Comparison of ENCODE assay signal across 18 cellular contexts in genomic region chr15:67010898-67011619, GRCh38. TPM values are rescaled to one million over a fixed set of nuclear protein-coding genes. Genes with fewer than 3 reads are reported as not detected.
A peak's percentile ranks its signal among the peaks of the same experiment; 100 is the strongest.
DNase-seq lines count a peak whose midpoint lies in the region; ATAC-seq and TF ChIP-seq lines count a peak whose summit lies in the region.
"Had no signal": no experiment of that assay in that cellular context is flagged by ENCODE, and none has a peak within 500 bp of the region (broad histone marks: within the 10 kb centered on the region; RNA-seq: fewer than 3 reads in every experiment).

No MANE protein-coding gene starts in this region.

- TF ChIP-seq CTCF in HFFc6 (IDR thresholded peaks at IDR 0.05) (no peak), ovary (IDR thresholded peaks at IDR 0.05) (no peak)

- H3K4me1 Mint-ChIP-seq in HFFc6 (ENCODE audit: low read depth), result peaks cover 13% of the 10 kb centered on the region
- H3K4me1 Mint-ChIP-seq: activated CD4-positive, alpha-beta T cell treated with anti-CD3 and anti-CD28 coated beads for 36 hours had no signal

- no peak for TF ChIP-seq POLR2A in ovary (IDR thresholded peaks at IDR 0.05)

- 42 to 51% (median 50%) methylated on average over 7 of the region's 7 CpGs for WGBS in ovary, 3 donors

- no peak overlapping the region for H3K27ac ChIP-seq in ovary
- H3K27ac ChIP-seq: BLaER1, skin epidermis had no signal

- no peak overlapping the region for H3K4me3 ChIP-seq in ovary
- H3K4me3 ChIP-seq: BLaER1, skin epidermis had no signal

- H3K9me3 ChIP-seq in ovary, result no peaks in the 10 kb centered on the region
- H3K9me3 ChIP-seq: BLaER1 had no signal

- no peaks in the 10 kb centered on the region for H3K9me3 Mint-ChIP-seq in HFFc6
- H3K9me3 Mint-ChIP-seq: activated naive CD4-positive, alpha-beta T cell treated with anti-CD3 and anti-CD28 coated beads, Interleukin-2, amount 10 ng/mL, durations not matched to agents 7 days and 5 days; neural crest cell had no signal

- no peak overlapping the region for H3K27ac Mint-ChIP-seq in HFFc6
- H3K27ac Mint-ChIP-seq: activated CD4-positive, alpha-beta T cell treated with anti-CD3 and anti-CD28 coated beads for 36 hours; activated naive CD4-positive, alpha-beta T cell treated with anti-CD3 and anti-CD28 coated beads, Interleukin-2, amount 10 ng/mL, durations not matched to agents 7 days and 5 days had no signal

- no peaks in the 10 kb centered on the region for H3K27me3 ChIP-seq in ovary
- H3K27me3 ChIP-seq: BLaER1 had no signal

- no peak for TF ChIP-seq EP300 in ovary (IDR thresholded peaks at IDR 0.05)

- no peaks in the 10 kb centered on the region for H3K4me1 ChIP-seq in ovary (ENCODE audit: insufficient read depth)

- intact Hi-C loops in ovary (cut with DNase I), result no loop called here

- H3K36me3 ChIP-seq in ovary, result no peaks in the 10 kb centered on the region
- H3K36me3 ChIP-seq: BLaER1 had no signal

- ATAC-seq in SK-N-SH treated with all-trans-retinoic acid at 6 μM for 48 hours, result peak; percentile 49
- no peak for ATAC-seq in GM19324 (IDR thresholded peaks at IDR 0.05; ENCODE audit: low FRiP score, unreplicated experiment)
- no peak for ATAC-seq in HG03432 (IDR thresholded peaks at IDR 0.05; ENCODE audit: unreplicated experiment)
- ATAC-seq: activated CD4-positive, alpha-beta T cell treated with anti-CD3 and anti-CD28 coated beads for 36 hours; stimulated activated naive CD8-positive, alpha-beta T cell treated with anti-CD3 and anti-CD28 coated beads, Interleukin-15, Interleukin-2, amounts not matched to agents 100 U/mL and 50 U/mL, for 24 hours had no signal

- DNase-seq in HFFc6 (peak; percentile 45), iPS-NIHi7 (ENCODE audit: extremely low spot score) (peak; percentile 57), renal cortical epithelial cell (ENCODE audit: low read depth) (peak; percentile 16), ovary (no peak)
- DNase-seq: activated CD4-positive, alpha-beta T cell treated with anti-CD3 and anti-CD28 coated beads for 36 hours; activated naive CD4-positive, alpha-beta T cell treated with anti-CD3 and anti-CD28 coated beads, Interleukin-2, amount 10 ng/mL, durations not matched to agents 7 days and 5 days; activated T-cell treated with anti-CD3 and anti-CD28 coated beads for 4 hours; DMS 273 treated with DMSO at 0.1 percent for 48 hours; NCI-H748 treated with DMSO at 0.1 percent for 48 hours; RPMI8226; stimulated activated naive CD8-positive, alpha-beta T cell treated with anti-CD3 and anti-CD28 coated beads, Interleukin-15, Interleukin-2, amounts not matched to agents 100 U/mL and 50 U/mL, for 24 hours had no signal

- H3K4me3 Mint-ChIP-seq in HFFc6, result no peak overlapping the region
- H3K4me3 Mint-ChIP-seq: activated CD4-positive, alpha-beta T cell treated with anti-CD3 and anti-CD28 coated beads for 36 hours; activated naive CD4-positive, alpha-beta T cell treated with anti-CD3 and anti-CD28 coated beads, Interleukin-2, amount 10 ng/mL, durations not matched to agents 7 days and 5 days; brain; neural crest cell had no signal

- H3K27me3 Mint-ChIP-seq in HFFc6 (ENCODE audit: insufficient read depth), result peaks cover 15% of the 10 kb centered on the region
- H3K27me3 Mint-ChIP-seq: activated CD4-positive, alpha-beta T cell treated with anti-CD3 and anti-CD28 coated beads for 36 hours had no signal

- H3K36me3 Mint-ChIP-seq in HFFc6 (ENCODE audit: low read depth), result no peaks in the 10 kb centered on the region
- H3K36me3 Mint-ChIP-seq: activated naive CD4-positive, alpha-beta T cell treated with anti-CD3 and anti-CD28 coated beads, Interleukin-2, amount 10 ng/mL, durations not matched to agents 7 days and 5 days; brain had no signal

TF ChIP-seq in SK-N-SH treated with all-trans-retinoic acid at 6 μM for 48 hours, 23 proteins besides CTCF, POLR2A, EP300 and RAD21:
- no peak for TF ChIP-seq POU6F1 (CRISPR knock-in tag; IDR thresholded peaks at IDR 0.05; ENCODE audit: borderline replicate concordance, low read depth)
- TF ChIP-seq SNAI2 (CRISPR knock-in tag; IDR thresholded peaks at IDR 0.05), result no peak
- TF ChIP-seq ARNTL (CRISPR knock-in tag; IDR thresholded peaks at IDR 0.05; ENCODE audit: borderline replicate concordance, low read depth), result no peak
- no peak for TF ChIP-seq ESRRG (CRISPR knock-in tag; IDR thresholded peaks at IDR 0.05)
- TF ChIP-seq BACH2 (CRISPR knock-in tag; IDR thresholded peaks at IDR 0.05; ENCODE audit: borderline replicate concordance), result no peak
- no peak for TF ChIP-seq PATZ1 (CRISPR knock-in tag; IDR thresholded peaks at IDR 0.05; ENCODE audit: borderline replicate concordance)
- TF ChIP-seq CSDC2 (CRISPR knock-in tag; IDR thresholded peaks at IDR 0.05), result no peak
- no peak for TF ChIP-seq ISL1 (CRISPR knock-in tag; IDR thresholded peaks at IDR 0.05)

RNA-seq across cellular contexts. Expression of gene SMAD3, which starts 54.3 kb away (rescaled TPM):
- total RNA-seq in HFFc6 (2021; fragmentation: NEBNext Ultra II Directional; extraction: Animal tissue kit (Norgen Biotek cat#: 25700)), result 100 to 1,000 TPM in 4 of 6 experiments, 10 to 100 TPM in 2; 54.3 to 132 (median 118) TPM
- total RNA-seq in renal cortical epithelial cell (28.8 and 31.4 TPM in 2 replicates), ovary (10 to 100 TPM; 21.6 to 78.6 (median 46.0) TPM)
- 10 to 100 TPM; 18.7 to 78.6 TPM for polyA plus RNA-seq in ovary

Comparison
In these comparisons a context has a peak if more than half of its experiments do, and no peak if none do; other contexts are left out.
1. DNase-seq: peak in HFFc6 (single experiment), iPS-NIHi7 (single experiment) and renal cortical epithelial cell (single experiment); none in ovary (0 of 5).